Comparison of ENCODE assay signal across 8 cellular contexts in the genomic region with DNA sequence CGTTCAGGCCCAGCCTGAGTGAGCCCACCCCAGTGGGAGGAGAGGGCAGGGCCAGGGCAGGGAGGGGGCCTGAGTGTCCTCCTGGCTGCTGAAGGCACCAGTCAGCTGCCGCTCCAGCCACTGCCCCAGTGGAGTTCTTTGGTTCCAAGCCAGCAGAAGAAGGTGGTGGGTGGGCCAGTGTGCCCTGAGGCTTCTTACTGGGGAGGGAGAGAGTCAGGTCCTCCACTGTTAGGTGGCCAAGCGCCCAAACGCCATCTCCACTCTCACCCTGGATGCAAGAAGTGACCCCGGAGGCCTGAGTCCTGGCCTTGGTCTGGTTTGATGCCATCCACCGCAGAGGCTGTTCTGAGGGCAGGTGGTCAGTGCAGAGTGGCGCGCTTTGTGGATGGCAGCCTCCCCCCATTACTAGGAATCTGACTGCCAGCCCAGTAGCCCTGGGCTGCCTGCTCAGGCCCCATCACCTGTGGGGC. TPM values are rescaled to one million over a fixed set of nuclear protein-coding genes. Genes with fewer than 3 reads are reported as not detected.
DNase-seq lines count a peak whose midpoint lies in the region; ATAC-seq and TF ChIP-seq lines count a peak whose summit lies in the region.

No MANE protein-coding gene starts in this region.

- 0 out of 2 replicates have a peak, but pooled peaks cover 3% of the 10 kb centered on the region for H3K9me1 ChIP-seq in IMR-90 (ENCODE audit: insufficient read depth, low read length)

- TF ChIP-seq RAD21 in IMR-90 (IDR thresholded peaks at IDR 0.05; ENCODE audit: low read length): no peak

- H2BK5ac ChIP-seq in IMR-90 (ENCODE audit: low read depth, low read length, poor library complexity, severe bottlenecking) (peak overlapping the region; percentile 48), neuronal stem cell (ENCODE audit: low read length) (no peak overlapping the region)

- H3K36me3 ChIP-seq in IMR-90 (ENCODE audit: control insufficient read depth, insufficient read depth, low read length): peaks cover 16% of the 10 kb centered on the region
- peaks cover 0 to 7% of the 10 kb centered on the region in 2 donors for H3K36me3 ChIP-seq in duodenal mucosa (ENCODE audit: control insufficient read depth in 1 of 2, insufficient read depth in 2 of 2, low read length in 2 of 2)
- peaks cover 2 to 15% of the 10 kb centered on the region in 2 donors for H3K36me3 ChIP-seq in neuronal stem cell (replicated peaks in 1 of 2; ENCODE audit: control insufficient read depth in 2 of 2, insufficient read depth in 2 of 2, low read length in 2 of 2)

- peak overlapping the region; percentile 95 for H2BK12ac ChIP-seq in neuronal stem cell (ENCODE audit: low read length)

- H2BK15ac ChIP-seq in IMR-90 (ENCODE audit: low read depth, low read length): no peak overlapping the region
- H2BK15ac ChIP-seq in neuronal stem cell (ENCODE audit: low read length): peak overlapping the region; percentile 75

- TF ChIP-seq CTCF in AG10803 (conservative IDR thresholded peaks at IDR 0.05; ENCODE audit: low read length) (no peak), IMR-90 (conservative IDR thresholded peaks at IDR 0.05; ENCODE audit: low read depth, low read length) (no peak)

- BruUV-seq in IMR-90 (replicated peaks; lab: Mats Ljungman, UMichigan): no TSS peak

- dilution Hi-C loops in IMR-90 (cut with HindIII; ENCODE audit: low sequenced_read_pairs, unreplicated experiment): no loop called here

- peak overlapping the region; percentile 92 for H2AK9ac ChIP-seq in IMR-90 (replicated peaks; ENCODE audit: low read depth, low read length, poor library complexity)

- H3K23ac ChIP-seq in IMR-90 (ENCODE audit: low read depth, low read length) (peak overlapping the region; percentile 5; the same call in 1 of the 2 replicates), neuronal stem cell (ENCODE audit: low read depth, low read length, poor library complexity) (peak overlapping the region; percentile 80)

- peak overlapping the region; percentile 79 for H3K4me2 ChIP-seq in IMR-90 (ENCODE audit: low read depth, low read length)
- peak overlapping the region; percentile 21 for H3K4me2 ChIP-seq in neuronal stem cell (ENCODE audit: insufficient read depth, low read length, poor library complexity, severe bottlenecking)

- CTCF ChIA-PET in IMR-90 (lab: Yijun Ruan, JAX): no interaction called here

- H3K4ac ChIP-seq in IMR-90 (ENCODE audit: low read depth, low read length) (peak overlapping the region; percentile 97), neuronal stem cell (ENCODE audit: low read length) (no peak overlapping the region)

- H3K27me3 ChIP-seq in IMR-90 (ENCODE audit: control insufficient read depth, insufficient read depth, low read length) (no peaks in the 10 kb centered on the region), duodenal mucosa (ENCODE audit: control insufficient read depth in 1 of 2, insufficient read depth in 2 of 2, low read length in 2 of 2) (no peaks in the 10 kb centered on the region), neuronal stem cell (ENCODE audit: control insufficient read depth in 3 of 3, insufficient read depth in 3 of 3, low read depth in 1 of 3, low read length in 3 of 3) (no peaks in the 10 kb centered on the region)

- no peak overlapping the region for H2BK20ac ChIP-seq in IMR-90 (ENCODE audit: low read depth, low read length)

- H3K4me3 ChIP-seq in AG10803 (ENCODE audit: low read length) (peak overlapping the region; percentile 85), IMR-90 (ENCODE audit: insufficient read depth, low read depth, low read length) (no peak overlapping the region), duodenal mucosa (ENCODE audit: low read depth in 1 of 2, low read length in 2 of 2) (peak overlapping the region; percentile 76 to 91), neuronal stem cell (ENCODE audit: low read length in 2 of 2) (no peak overlapping the region)

- DNase-seq in AG10803 (ENCODE audit: low read depth) (no peak), IMR-90 (no peak), neuronal stem cell (ENCODE audit: low spot score) (no peak), LoVo (ENCODE audit: low spot score) (no peak)
- no peak for DNase-seq in stimulated activated CD4-positive, alpha-beta T cell treated with anti-CD3 and anti-CD28 coated beads, Interleukin-12 subunit alpha, Interleukin-12 subunit beta, amount 100 ng/mL, for 4 hours
- no peak for DNase-seq in stimulated activated CD4-positive, alpha-beta T cell treated with anti-CD3 and anti-CD28 coated beads, Interleukin-4, amount 100 ng/mL, for 4 hours
- DNase-seq in effector CD8-positive, alpha-beta T cell (lab: John Stamatoyannopoulos, UW): no peak

- peaks cover 20% of the 10 kb centered on the region for H3K4me1 ChIP-seq in IMR-90 (ENCODE audit: control insufficient read depth, insufficient read depth, low read length)
- peaks cover 24 to 47% of the 10 kb centered on the region in 2 donors for H3K4me1 ChIP-seq in duodenal mucosa (ENCODE audit: control insufficient read depth in 1 of 2, insufficient read depth in 2 of 2, low read length in 2 of 2)
- H3K4me1 ChIP-seq in neuronal stem cell (ENCODE audit: control insufficient read depth in 2 of 2, insufficient read depth in 1 of 2, low read depth in 1 of 2, low read length in 2 of 2): peaks cover 17 to 26% of the 10 kb centered on the region in 2 donors

- WGBS in IMR-90 (ENCODE audit: extremely low coverage in 2 of 2, insufficient read length in 1 of 2), 2 experiments: no CpG with 5 or more reads among the region's 8 CpGs
- WGBS in neuronal stem cell (ENCODE audit: extremely low coverage in 2 of 2, insufficient read length in 2 of 2, insufficient replicate concordance in 1 of 2), 2 donors: no CpG with 5 or more reads among the region's 8 CpGs

- H3K56ac ChIP-seq in IMR-90 (ENCODE audit: extremely low read depth, insufficient read depth, low read length): no peak overlapping the region

- ATAC-seq in IMR-90 (ENCODE audit: low read depth): no peak

- H3K14ac ChIP-seq in IMR-90 (replicated peaks; ENCODE audit: low read depth, low read length): 0 out of 2 replicates have a peak overlapping the region, but pooled peaks have one; percentile 61
- H3K14ac ChIP-seq in neuronal stem cell (ENCODE audit: low read length): no peak overlapping the region

- H3K9me3 ChIP-seq in IMR-90 (ENCODE audit: control insufficient read depth, insufficient read depth, low read length) (no peaks in the 10 kb centered on the region), duodenal mucosa (ENCODE audit: control insufficient read depth in 1 of 2, low read length in 2 of 2) (no peaks in the 10 kb centered on the region), neuronal stem cell (replicated peaks in 1 of 2; ENCODE audit: control insufficient read depth in 2 of 2, insufficient read depth in 1 of 2, low read depth in 1 of 2, low read length in 2 of 2) (no peaks in the 10 kb centered on the region)

- POLR2A ChIA-PET in IMR-90 (lab: Charles Lee; ENCODE audit: unreplicated experiment): no interaction called here

- TF ChIP-seq POLR2A in IMR-90 (IDR thresholded peaks at IDR 0.05; ENCODE audit: low read depth, low read length): no peak

- H4K20me1 ChIP-seq in IMR-90 (ENCODE audit: insufficient read depth, low read length): no peaks in the 10 kb centered on the region; the same call in 1 of the 2 replicates

- peak overlapping the region; percentile 78; the same call in 1 of the 2 replicates for H2AK5ac ChIP-seq in IMR-90 (ENCODE audit: low read depth, low read length)
- H2AK5ac ChIP-seq in neuronal stem cell (ENCODE audit: low read depth, low read length): peak overlapping the region; percentile 97

- H4K5ac ChIP-seq in IMR-90 (ENCODE audit: low read depth, low read length): peak overlapping the region; percentile 20; the same call in 1 of the 2 replicates

- H4K91ac ChIP-seq in IMR-90 (ENCODE audit: insufficient read depth, low read depth, low read length) (peak overlapping the region; percentile 27; the same call in 1 of the 2 replicates), neuronal stem cell (ENCODE audit: low read depth, low read length, poor library complexity) (peak overlapping the region; percentile 68)

- H3K79me1 ChIP-seq in IMR-90 (ENCODE audit: low read depth in 1 of 2, low read length in 2 of 2): peaks cover 16 to 48% of the 10 kb centered on the region in 2 experiments; a peak in 2 of 4 replicates
- H3K79me1 ChIP-seq in neuronal stem cell (ENCODE audit: low read depth, low read length): peaks cover 9% of the 10 kb centered on the region

- H3K18ac ChIP-seq in IMR-90 (ENCODE audit: low read depth, low read length) (no peak overlapping the region), neuronal stem cell (ENCODE audit: low read length) (peak overlapping the region; percentile 88)

- H3K27ac ChIP-seq in IMR-90 (ENCODE audit: insufficient read depth, low read length): peak overlapping the region; percentile 66
- peak overlapping the region; percentile 61 for H3K27ac ChIP-seq in duodenal mucosa (ENCODE audit: low read depth, low read length)
- H3K27ac ChIP-seq in neuronal stem cell (replicated peaks; ENCODE audit: low read length): peak overlapping the region; percentile 99

- H2AFZ ChIP-seq in IMR-90 (replicated peaks; ENCODE audit: low read length, poor library complexity): peak overlapping the region; percentile 69
- no peak overlapping the region for H2AFZ ChIP-seq in neuronal stem cell (ENCODE audit: low read length)

- intact Hi-C loops in IMR-90 (cut with micrococcal nuclease): loop anchor here (5.0 kb wide), 2 partner anchors 41 to 256 kb away; a partner anchor contains a TSS

- H2BK120ac ChIP-seq in IMR-90 (ENCODE audit: low read depth, low read length) (peak overlapping the region; percentile 29; the same call in 1 of the 2 replicates), neuronal stem cell (ENCODE audit: low read depth, low read length) (peak overlapping the region; percentile 47)

- H4K8ac ChIP-seq in IMR-90 (ENCODE audit: low read depth in 2 of 2, low read length in 2 of 2) (peak overlapping the region; percentile 26 to 76; a peak in 3 of 4 replicates), neuronal stem cell (ENCODE audit: low read depth, low read length) (no peak overlapping the region)

- in situ Hi-C loops in IMR-90 (cut with MboI; ENCODE audit: low sequenced_read_pairs): no loop called here

- peak overlapping the region; percentile 32 for H3K9ac ChIP-seq in IMR-90 (ENCODE audit: low read depth, low read length)
- H3K9ac ChIP-seq in duodenal mucosa (ENCODE audit: low read depth in 1 of 2, low read length in 2 of 2): peak overlapping the region in 1 of 2 donors; percentile 29
- H3K9ac ChIP-seq in neuronal stem cell (ENCODE audit: low read depth, low read length, poor library complexity): peak overlapping the region; percentile 14

RNA-seq across cellular contexts. Expression of a gene that starts 2.2 kb away (rescaled TPM):
- total RNA-seq in IMR-90 (2012; rRNA removed): 36.0 and 37.5 TPM in 2 replicates
- polyA plus RNA-seq in IMR-90 (2012; rRNA removed): 20.8 and 23.4 TPM in 2 replicates
- 11.3 and 20.0 TPM in 2 replicates for polyA plus RNA-seq in IMR-90 (2012; cell fraction: cytosol; rRNA removed)
- polyA plus RNA-seq in IMR-90 (2012; cell fraction: nucleus; rRNA removed; ENCODE audit: low replicate concordance): 95.6 and 134 TPM in 2 replicates
- polyA plus RNA-seq in neuronal stem cell (2013, experiment 1 of 2): 17.4 TPM
- polyA plus RNA-seq in neuronal stem cell (2013, experiment 2 of 2): 18.4 TPM

RNA-seq across cellular contexts. Expression of a gene that starts 42.6 kb away (rescaled TPM):
- 2.2 and 3.2 TPM in 2 replicates for total RNA-seq in IMR-90 (2012; rRNA removed)
- polyA plus RNA-seq in IMR-90 (2012; rRNA removed): 15.6 and 17.2 TPM in 2 replicates
- 7.8 and 15.2 TPM in 2 replicates for polyA plus RNA-seq in IMR-90 (2012; cell fraction: cytosol; rRNA removed)
- 43.1 and 103 TPM in 2 replicates for polyA plus RNA-seq in IMR-90 (2012; cell fraction: nucleus; rRNA removed; ENCODE audit: low replicate concordance)
- polyA plus RNA-seq in neuronal stem cell (2013, experiment 1 of 2): 14.4 TPM
- polyA plus RNA-seq in neuronal stem cell (2013, experiment 2 of 2): 14.7 TPM

RNA-seq across cellular contexts. Expression of a gene that starts 42.7 kb away (rescaled TPM):
- total RNA-seq in IMR-90 (2012; rRNA removed): 3.0 and 3.9 TPM in 2 replicates
- 41.5 TPM in 2 replicates for polyA plus RNA-seq in IMR-90 (2012; rRNA removed)
- 45.7 and 54.0 TPM in 2 replicates for polyA plus RNA-seq in IMR-90 (2012; cell fraction: cytosol; rRNA removed)
- polyA plus RNA-seq in IMR-90 (2012; cell fraction: nucleus; rRNA removed; ENCODE audit: low replicate concordance): 159 and 195 TPM in 2 replicates
- polyA plus RNA-seq in neuronal stem cell (2013, experiment 1 of 2): 8.1 TPM
- polyA plus RNA-seq in neuronal stem cell (2013, experiment 2 of 2): 7.7 TPM

Comparison
In these comparisons a context has a peak if more than half of its experiments do, and no peak if none do; other contexts are left out.
1. H3K4me3 ChIP-seq: peak in AG10803 (single experiment) and duodenal mucosa (2 of 2); none in IMR-90 (single experiment) and neuronal stem cell (0 of 2).
2. Peak in every context shown above with its lines, with median percentiles within 50 percentile points of each other: H3K27ac ChIP-seq.